ENCODE assay signal across 1 cellular context in genomic region chr16:30969246-30969842, GRCh38.
A peak's percentile ranks its signal among the peaks of the same experiment; 100 is the strongest.
TF ChIP-seq lines count a peak whose summit lies in the region.

No MANE protein-coding gene starts in this region.

TF ChIP-seq in HepG2, 621 proteins besides CTCF, POLR2A, EP300 and RAD21:
- TF ChIP-seq HOXA5 (CRISPR knock-in tag; IDR thresholded peaks at IDR 0.05) (no peak), ZNF562 (CRISPR knock-in tag; IDR thresholded peaks at IDR 0.05; ENCODE audit: borderline replicate concordance) (no peak), ZNF362 (CRISPR knock-in tag; IDR thresholded peaks at IDR 0.05; ENCODE audit: borderline replicate concordance) (no peak), ZMYM3 (CRISPR knock-in tag; IDR thresholded peaks at IDR 0.05) (no peak), MTF1 (CRISPR knock-in tag; IDR thresholded peaks at IDR 0.05) (no peak), AGO2 (optimal IDR thresholded peaks at IDR 0.05; ENCODE audit: low read depth, low read length) (peak; percentile 41), RXRA (CRISPR knock-in tag; IDR thresholded peaks at IDR 0.05) (no peak), ELF3 (CRISPR knock-in tag; IDR thresholded peaks at IDR 0.05) (no peak), ZNF281 (CRISPR knock-in tag; IDR thresholded peaks at IDR 0.05; ENCODE audit: borderline replicate concordance) (no peak), ZBTB8A (CRISPR knock-in tag; IDR thresholded peaks at IDR 0.05; ENCODE audit: borderline replicate concordance, low read depth) (no peak), PITX1 (CRISPR knock-in tag; IDR thresholded peaks at IDR 0.05) (no peak), SIX1 (CRISPR knock-in tag; IDR thresholded peaks at IDR 0.05; ENCODE audit: borderline replicate concordance) (no peak), HMGXB3 (CRISPR knock-in tag; IDR thresholded peaks at IDR 0.05; ENCODE audit: borderline replicate concordance) (no peak), ZNF329 (CRISPR knock-in tag; IDR thresholded peaks at IDR 0.05; ENCODE audit: low read depth) (no peak), GRHL1 (CRISPR knock-in tag; conservative IDR thresholded peaks at IDR 0.05) (no peak), ZNF354B (CRISPR knock-in tag; IDR thresholded peaks at IDR 0.05) (0 out of 2 replicates have a peak, but pooled peaks have one; percentile 43)
